ENCODE assay signal across 12 cellular contexts in the genomic region with DNA sequence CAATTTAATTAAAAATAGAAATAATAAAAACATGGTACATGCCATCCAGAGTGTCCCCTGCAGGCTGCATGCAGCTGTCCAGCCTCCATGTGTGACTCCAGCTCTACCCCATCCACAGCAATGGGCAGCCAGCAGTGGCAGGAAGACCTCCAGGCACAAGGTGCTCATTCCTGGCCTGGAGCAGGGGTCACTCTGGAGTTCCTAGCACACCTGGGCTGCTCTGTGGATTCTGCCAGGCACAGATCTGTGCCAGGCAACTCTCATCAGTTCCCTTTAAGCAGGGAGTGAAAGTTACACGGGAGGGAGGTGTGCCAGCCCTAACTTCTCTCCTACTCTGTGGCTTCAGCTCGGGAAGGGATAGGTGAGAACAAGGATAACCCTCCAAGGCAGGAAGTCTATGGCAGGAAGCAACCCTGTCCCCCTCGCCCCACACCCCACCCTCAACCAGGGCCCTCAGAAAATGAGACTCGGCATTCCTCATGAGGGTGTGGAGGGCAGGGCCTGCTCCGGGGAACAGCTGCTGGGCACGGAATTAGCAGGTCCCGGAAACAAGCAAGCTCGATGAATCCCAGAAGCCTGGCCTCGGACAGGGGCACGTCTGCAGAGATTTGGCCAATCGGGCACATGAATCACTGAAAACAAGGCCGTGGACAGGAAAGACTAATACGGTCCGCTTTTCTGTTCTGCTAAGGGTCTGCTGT. TPM values are rescaled to one million over a fixed set of nuclear protein-coding genes. Genes with fewer than 3 reads are reported as not detected.
DNase-seq lines count a peak whose midpoint lies in the region; ATAC-seq and TF ChIP-seq lines count a peak whose summit lies in the region.
"Had no signal": no experiment of that assay in that cellular context is flagged by ENCODE, and none has a peak within 500 bp of the region (broad histone marks: within the 10 kb centered on the region; RNA-seq: fewer than 3 reads in every experiment).

No MANE protein-coding gene starts in this region.

- H3K4me1 ChIP-seq in PC-9 (replicated peaks; ENCODE audit: insufficient read depth) (peaks cover 84% of the 10 kb centered on the region), foreskin keratinocyte (peaks cover 37% of the 10 kb centered on the region), osteoblast (ENCODE audit: insufficient read depth, low read length) (no peaks in the 10 kb centered on the region)

- no peaks in the 10 kb centered on the region for H3K9me3 ChIP-seq in PC-9 (ENCODE audit: insufficient read depth, low read depth)
- H3K9me3 ChIP-seq in osteoblast (ENCODE audit: low read depth, low read length): no peaks in the 10 kb centered on the region
- H3K9me3 ChIP-seq: neutrophil had no signal

- peak; percentile 85 for ATAC-seq in foreskin keratinocyte

- no peaks in the 10 kb centered on the region for H4K20me1 ChIP-seq in PC-9 (ENCODE audit: insufficient read depth)
- H4K20me1 ChIP-seq in osteoblast (ENCODE audit: insufficient read depth, low read length): no peaks in the 10 kb centered on the region

- 16 to 30% methylated on average over 14 of the region's 14 CpGs for WGBS in lower leg skin, 2 donors

- no peaks in the 10 kb centered on the region for H3K27me3 ChIP-seq in PC-9 (ENCODE audit: insufficient read depth, low read depth)
- no peaks in the 10 kb centered on the region for H3K27me3 ChIP-seq in foreskin keratinocyte
- H3K27me3 ChIP-seq in osteoblast (ENCODE audit: insufficient read depth, low read length): peaks cover 3% of the 10 kb centered on the region

- no peak for TF ChIP-seq POLR2A in lower leg skin (IDR thresholded peaks at IDR 0.05)

- H3K9me2 ChIP-seq in PC-9 (ENCODE audit: insufficient read depth): no peaks in the 10 kb centered on the region

- peaks cover 80% of the 10 kb centered on the region for H3K79me2 ChIP-seq in PC-9 (ENCODE audit: low read depth)
- no peaks in the 10 kb centered on the region for H3K79me2 ChIP-seq in osteoblast (ENCODE audit: insufficient read depth, low read length)

- no peak overlapping the region for H3K4me3 Mint-ChIP-seq in activated T-cell treated with anti-CD3 and anti-CD28 coated beads, Interleukin-2, amount 50 U/mL, for 24 hours
- no peak overlapping the region for H3K4me3 Mint-ChIP-seq in T-helper 2 cell treated with Interferon-gamma antibody and Interleukin-4, amounts not matched to agents 5 μg/mL and 100 μg/mL, for 36 hours
- H3K4me3 Mint-ChIP-seq: activated naive CD4-positive, alpha-beta T cell treated with anti-CD3 and anti-CD28 coated beads for 36 hours had no signal

- no TSS peak for BruUV-seq in PC-9 (replicated peaks; lab: Mats Ljungman, UMichigan)

- H3K4me1 Mint-ChIP-seq in activated T-cell treated with anti-CD3 and anti-CD28 coated beads, Interleukin-2, amount 50 U/mL, for 24 hours (ENCODE audit: low read depth): no peaks in the 10 kb centered on the region
- H3K4me1 Mint-ChIP-seq in T-helper 2 cell treated with Interferon-gamma antibody and Interleukin-4, amounts not matched to agents 5 μg/mL and 100 μg/mL, for 36 hours (ENCODE audit: low read depth): no peaks in the 10 kb centered on the region

- H3K4me3 ChIP-seq in AG10803 (ENCODE audit: low read length): peak overlapping the region; percentile 10
- H3K4me3 ChIP-seq in PC-9: peak overlapping the region; percentile 41
- no peak overlapping the region for H3K4me3 ChIP-seq in osteoblast (ENCODE audit: insufficient read depth, low read length)
- no peak overlapping the region for H3K4me3 ChIP-seq in lower leg skin (ENCODE audit: low read depth, poor library complexity, severe bottlenecking)

- peaks cover 61% of the 10 kb centered on the region for H3F3A ChIP-seq in PC-9 (ENCODE audit: insufficient read depth, low read depth)

- H2AFZ ChIP-seq in PC-9: peak overlapping the region; percentile 56
- peak overlapping the region; percentile 41 for H2AFZ ChIP-seq in osteoblast (ENCODE audit: low read length)

- H3K27me3 Mint-ChIP-seq in activated T-cell treated with anti-CD3 and anti-CD28 coated beads, Interleukin-2, amount 50 U/mL, for 24 hours: peaks cover 25% of the 10 kb centered on the region
- peaks cover 30% of the 10 kb centered on the region for H3K27me3 Mint-ChIP-seq in T-helper 2 cell treated with Interferon-gamma antibody and Interleukin-4, amounts not matched to agents 5 μg/mL and 100 μg/mL, for 36 hours (ENCODE audit: low read depth)

- no peaks in the 10 kb centered on the region for H3K9me3 Mint-ChIP-seq in activated T-cell treated with anti-CD3 and anti-CD28 coated beads, Interleukin-2, amount 50 U/mL, for 24 hours
- no peaks in the 10 kb centered on the region for H3K9me3 Mint-ChIP-seq in T-helper 2 cell treated with Interferon-gamma antibody and Interleukin-4, amounts not matched to agents 5 μg/mL and 100 μg/mL, for 36 hours
- H3K9me3 Mint-ChIP-seq: activated naive CD4-positive, alpha-beta T cell treated with anti-CD3 and anti-CD28 coated beads for 36 hours had no signal

- H3K36me3 ChIP-seq in PC-9 (ENCODE audit: low read depth) (0 out of 2 replicates have a peak, but pooled peaks cover 7% of the 10 kb centered on the region), osteoblast (ENCODE audit: insufficient read depth, low read length) (no peaks in the 10 kb centered on the region)
- H3K36me3 ChIP-seq: neutrophil had no signal

- CTCF ChIA-PET in PC-9 (lab: Charles Lee): interaction anchor here (0.5 to 1.2 kb wide), 8 partner anchors 11 to 135 kb away, joined by 3 to 11 read pairs (median 4); no protein-coding TSS in a partner anchor

- no peak for TF ChIP-seq CTCF in AG10803 (conservative IDR thresholded peaks at IDR 0.05; ENCODE audit: low read length)
- TF ChIP-seq CTCF in PC-9 (conservative IDR thresholded peaks at IDR 0.05): no peak
- peak; percentile 7 for TF ChIP-seq CTCF in foreskin keratinocyte (conservative IDR thresholded peaks at IDR 0.05)
- TF ChIP-seq CTCF in osteoblast (IDR thresholded peaks at IDR 0.05; ENCODE audit: extremely low read depth, low read depth, low read length): no peak
- no peak for TF ChIP-seq CTCF in GM10266 (IDR thresholded peaks at IDR 0.05; ENCODE audit: control insufficient read depth, insufficient read depth, low read depth, missing control alignments)
- no peak for TF ChIP-seq CTCF in lower leg skin (IDR thresholded peaks at IDR 0.05)

- no peak overlapping the region for H3K27ac Mint-ChIP-seq in activated T-cell treated with anti-CD3 and anti-CD28 coated beads, Interleukin-2, amount 50 U/mL, for 24 hours
- no peak overlapping the region for H3K27ac Mint-ChIP-seq in T-helper 2 cell treated with Interferon-gamma antibody and Interleukin-4, amounts not matched to agents 5 μg/mL and 100 μg/mL, for 36 hours
- H3K27ac Mint-ChIP-seq: activated naive CD4-positive, alpha-beta T cell treated with anti-CD3 and anti-CD28 coated beads for 36 hours had no signal

- intact Hi-C loops in PC-9 (cut with micrococcal nuclease; ENCODE audit: unreplicated experiment) (loop anchor here (1.0 kb wide), 3 partner anchors 10 to 26 kb away; a partner anchor contains a TSS), lower leg skin (cut with DNase I; ENCODE audit: low total_unique reads) (no loop called here)

- peak overlapping the region; percentile 78 for H3K4me2 ChIP-seq in PC-9
- no peak overlapping the region for H3K4me2 ChIP-seq in osteoblast (ENCODE audit: insufficient read depth, low read length)

- H3K27ac ChIP-seq in PC-9 (peak overlapping the region; percentile 99), foreskin keratinocyte (peak overlapping the region; percentile 69), osteoblast (ENCODE audit: low read depth, low read length) (no peak overlapping the region)
- H3K27ac ChIP-seq: neutrophil had no signal

- POLR2A ChIA-PET in PC-9 (lab: Charles Lee; ENCODE audit: unreplicated experiment): interaction anchor here (0.6 to 1.5 kb wide), 9 partner anchors 10 to 332 kb away, joined by 4 to 12 read pairs (median 8); a partner anchor contains a TSS

- no peaks in the 10 kb centered on the region for H3K36me3 Mint-ChIP-seq in activated T-cell treated with anti-CD3 and anti-CD28 coated beads, Interleukin-2, amount 50 U/mL, for 24 hours (ENCODE audit: low read depth)
- H3K36me3 Mint-ChIP-seq in T-helper 2 cell treated with Interferon-gamma antibody and Interleukin-4, amounts not matched to agents 5 μg/mL and 100 μg/mL, for 36 hours (ENCODE audit: low read depth): no peaks in the 10 kb centered on the region

- DNase-seq in AG10803 (ENCODE audit: low read depth): peak; percentile 75
- DNase-seq in PC-9: peak; percentile 92 to 93
- peak; percentile 50 to 78 for DNase-seq in foreskin keratinocyte
- peak; percentile 30 for DNase-seq in osteoblast (ENCODE audit: insufficient read length, low spot score, missing footprints)
- no peak for DNase-seq in activated T-cell treated with anti-CD3 and anti-CD28 coated beads, Interleukin-2, amount 50 U/mL, for 24 hours
- no peak for DNase-seq in GM10266 (ENCODE audit: extremely low spot score)
- DNase-seq in T-helper 2 cell treated with Interferon-gamma antibody and Interleukin-4, amounts not matched to agents 5 μg/mL and 100 μg/mL, for 36 hours (ENCODE audit: low spot score): no peak
- DNase-seq in lower leg skin (ENCODE audit: low spot score in 2 of 2): no peak
- DNase-seq: activated naive CD4-positive, alpha-beta T cell treated with anti-CD3 and anti-CD28 coated beads for 36 hours; NCI-H2171 treated with DMSO at 0.1 percent for 48 hours; T-helper 2 cell had no signal

RNA-seq across cellular contexts. Expression of a gene that starts 10.0 kb away (rescaled TPM):
- total RNA-seq in PC-9 (2021) (41.1 and 58.8 TPM in 2 replicates), foreskin keratinocyte (7.1 and 7.8 TPM in 2 replicates), osteoblast (1.2 and 2.2 TPM in 2 replicates), lower leg skin (10 to 100 TPM in 1 of 4 donors, 1 to 10 TPM in 3; 1.5 to 10.9 (median 5.6) TPM)
- polyA plus RNA-seq in foreskin keratinocyte: 2.6 and 3.0 TPM in 2 replicates
- total RNA-seq: activated naive CD4-positive, alpha-beta T cell treated with anti-CD3 and anti-CD28 coated beads for 36 hours had no signal

RNA-seq across cellular contexts. Expression of a gene that starts 33.6 kb away (rescaled TPM):
- 113 and 136 TPM in 2 replicates for total RNA-seq in PC-9 (2021)
- total RNA-seq in foreskin keratinocyte: 29.9 and 32.9 TPM in 2 replicates
- 27.6 and 33.1 TPM in 2 replicates for polyA plus RNA-seq in foreskin keratinocyte
- total RNA-seq in osteoblast: 46.7 and 47.4 TPM in 2 replicates
- total RNA-seq in lower leg skin: 10 to 100 TPM; 41.2 to 49.6 (median 46.8) TPM

Comparison
In these comparisons a context has a peak if more than half of its experiments do, and no peak if none do; other contexts are left out.
1. DNase-seq: peak in AG10803 (single experiment), PC-9 (2 of 2), foreskin keratinocyte (2 of 2) and osteoblast (single experiment); none in activated T-cell treated with anti-CD3 and anti-CD28 coated beads, Interleukin-2, amount 50 U/mL, for 24 hours (single experiment), GM10266 (single experiment), T-helper 2 cell treated with Interferon-gamma antibody and Interleukin-4, amounts not matched to agents 5 μg/mL and 100 μg/mL, for 36 hours (single experiment) and lower leg skin (0 of 2).
2. H3K4me3 ChIP-seq: peak in AG10803 (single experiment) and PC-9 (single experiment); none in osteoblast (single experiment) and lower leg skin (single experiment).